6 cellular contexts compared by ENCODE assay signal in the genomic region with DNA sequence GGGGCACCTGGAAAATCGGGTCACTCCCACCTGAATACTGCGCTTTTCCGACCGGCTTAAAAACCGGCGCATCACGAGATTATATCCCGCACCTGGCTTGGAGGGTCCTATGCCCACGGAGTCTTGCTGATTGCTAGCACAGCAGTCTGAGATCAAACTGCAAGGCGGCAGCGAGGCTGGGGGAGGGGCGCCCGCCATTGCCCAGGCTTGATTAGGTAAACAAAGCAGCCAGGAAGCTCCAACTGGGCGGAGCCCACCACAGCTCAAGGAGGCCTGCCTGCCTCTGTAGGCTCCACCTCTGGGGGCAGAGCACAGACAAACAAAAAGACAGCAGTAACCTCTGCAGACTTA.
DNase-seq lines count a peak whose midpoint lies in the region; ATAC-seq, FAIRE-seq and TF ChIP-seq lines count a peak whose summit lies in the region.
"Not testable (repeated sequence)": the region's sequence is repeated elsewhere in the genome, so short reads cannot be mapped to it uniquely, and the experiment has no call there.

No MANE protein-coding gene starts in this region.

- not testable (repeated sequence) for H3K27me3 ChIP-seq in GM23338 (ENCODE audit: insufficient read depth); H9 (ENCODE audit: insufficient read depth, low read length); HUES64 (ENCODE audit: insufficient read depth, low read length); endodermal cell (ENCODE audit: control insufficient read depth, insufficient read depth, low read length, poor library complexity, severe bottlenecking); HepG2 (ENCODE audit: control insufficient read depth in 1 of 2, insufficient read depth in 2 of 2, low read length in 2 of 2)

- in situ Hi-C loops in HepG2 (cut with HindIII; ENCODE audit: extremely low pct_ligation_motif_present, low pct_unique_long_range_greater_than_20kb): not testable (repeated sequence)

- H3K18ac ChIP-seq in H9 (ENCODE audit: insufficient read length, low read depth, low read length): not testable (repeated sequence)

- CTCF ChIA-PET in WTC11 (lab: Charles Lee); HepG2 (lab: Yijun Ruan, JAX; ENCODE audit: low intra/inter-chr PET ratio, low total read pairs): not testable (repeated sequence)

- not testable (repeated sequence) for H3K4ac ChIP-seq in H9 (ENCODE audit: low read depth, low read length)

- not testable (repeated sequence) for TF ChIP-seq EP300 in HepG2 (IDR thresholded peaks at IDR 0.05; ENCODE audit: low read depth in 2 of 2, low read length in 2 of 2); HepG2 (CRISPR knock-in tag; IDR thresholded peaks at IDR 0.05; ENCODE audit: borderline replicate concordance)

- not testable (repeated sequence) for H3K79me2 ChIP-seq in GM23338 (replicated peaks; ENCODE audit: insufficient read depth); H9 (ENCODE audit: insufficient read depth, low read length); HepG2 (ENCODE audit: insufficient read depth, low read length)

- not testable (repeated sequence) for H2AK5ac ChIP-seq in H9 (ENCODE audit: insufficient read length, low read length)

- POLR2A ChIA-PET in WTC11 (lab: Charles Lee); HepG2 (lab: Yijun Ruan, JAX): not testable (repeated sequence)

- not testable (repeated sequence) for H4K20me1 ChIP-seq in GM23338 (replicated peaks; ENCODE audit: insufficient read depth); H9 (ENCODE audit: control insufficient read depth, insufficient read depth, insufficient read length); HepG2 (ENCODE audit: insufficient read depth, low read length)

- not testable (repeated sequence) for H3K9me3 ChIP-seq in H9 (ENCODE audit: control insufficient read depth, low read depth, low read length); HUES64 (ENCODE audit: insufficient read depth, low read depth, low read length); endodermal cell (ENCODE audit: control insufficient read depth, low read length); HepG2 (ENCODE audit: low read length)

- H3K4me1 ChIP-seq in GM23338 (ENCODE audit: insufficient read depth); H9 (ENCODE audit: insufficient read depth, low read length); HUES64 (ENCODE audit: insufficient read depth, low read length); endodermal cell (ENCODE audit: control insufficient read depth, insufficient read depth, low read length); HepG2 (ENCODE audit: insufficient read depth, low read length): not testable (repeated sequence)

- H3K27me3 Mint-ChIP-seq in GM23338 (ENCODE audit: insufficient read depth, low read depth, poor library complexity); H9 (ENCODE audit: low read depth); WTC11 (ENCODE audit: low read depth); endodermal cell (ENCODE audit: insufficient read depth): not testable (repeated sequence)

- not testable (repeated sequence) for H3K4me1 Mint-ChIP-seq in GM23338, H9, endodermal cell
- H3K4me1 Mint-ChIP-seq in WTC11: peaks cover 12% of the 10 kb centered on the region

- not testable (repeated sequence) for H2BK120ac ChIP-seq in H9 (ENCODE audit: low read depth, low read length, poor library complexity, severe bottlenecking)

- H3K79me1 ChIP-seq in H9 (ENCODE audit: insufficient read depth, low read depth, low read length, poor library complexity, severe bottlenecking): not testable (repeated sequence)

- H3K23me2 ChIP-seq in H9 (ENCODE audit: insufficient read length, low read depth, low read length, poor library complexity, severe bottlenecking): not testable (repeated sequence)

- H3K36me3 ChIP-seq in GM23338 (ENCODE audit: insufficient read depth); HUES64 (ENCODE audit: insufficient read depth, low read length); endodermal cell (ENCODE audit: control insufficient read depth, insufficient read depth, low read length); HepG2 (replicated peaks in 1 of 2; ENCODE audit: control insufficient read depth in 1 of 2, insufficient read depth in 2 of 2, low read length in 2 of 2): not testable (repeated sequence)

- not testable (repeated sequence) for TF ChIP-seq RAD21 in HepG2 (CRISPR knock-in tag; IDR thresholded peaks at IDR 0.05)

- not testable (repeated sequence) for H2BK20ac ChIP-seq in H9 (ENCODE audit: low read depth, low read length, poor library complexity, severe bottlenecking)

- TF ChIP-seq CTCF in GM23338 (conservative IDR thresholded peaks at IDR 0.05; ENCODE audit: low read depth in 2 of 2); H9 (conservative IDR thresholded peaks at IDR 0.05); WTC11 (IDR thresholded peaks at IDR 0.05); endodermal cell (conservative IDR thresholded peaks at IDR 0.05); HepG2 (CRISPR knock-in tag; IDR thresholded peaks at IDR 0.05): not testable (repeated sequence)

- not testable (repeated sequence) for H4K8ac ChIP-seq in H9 (replicated peaks; ENCODE audit: insufficient read length, low read depth, low read length)

- not testable (repeated sequence) for H3K56ac ChIP-seq in H9 (ENCODE audit: insufficient read length, low read depth, low read length)

- H3K27ac Mint-ChIP-seq in GM23338: peak overlapping the region; percentile 72
- H3K27ac Mint-ChIP-seq in H9: peak overlapping the region in 1 of 3 experiments; percentile 93; a peak in 2 of 7 replicates
- peak overlapping the region; percentile 44 for H3K27ac Mint-ChIP-seq in WTC11
- peak overlapping the region; percentile 64 for H3K27ac Mint-ChIP-seq in endodermal cell

- BruUV-seq in HepG2 (replicated peaks; lab: Mats Ljungman, UMichigan): not testable (repeated sequence)

- not testable (repeated sequence) for H2AFZ ChIP-seq in GM23338; H9 (ENCODE audit: low read length); HepG2 (ENCODE audit: low read length)

- not testable (repeated sequence) for H3K4me3 Mint-ChIP-seq in GM23338
- H3K4me3 Mint-ChIP-seq in H9 (peak overlapping the region; percentile 51 to 61; a peak in 3 of 5 replicates), WTC11 (peak overlapping the region; percentile 67), endodermal cell (peak overlapping the region; percentile 46)

- not testable (repeated sequence) for ATAC-seq in GM23338, WTC11, HepG2

- not testable (repeated sequence) for H3T11ph ChIP-seq in H9 (ENCODE audit: low read length)

- intact Hi-C loops in HepG2 (cut with micrococcal nuclease; ENCODE audit: unreplicated experiment): not testable (repeated sequence)

- H3K9ac ChIP-seq in H9 (ENCODE audit: extremely low read depth, insufficient read length, low read length); HUES64 (ENCODE audit: low read depth, low read length); endodermal cell (ENCODE audit: extremely low read depth, low read length, poor library complexity, severe bottlenecking); HepG2 (ENCODE audit: insufficient read depth, low read depth, low read length): not testable (repeated sequence)

- H4K5ac ChIP-seq in H9 (ENCODE audit: insufficient read length, low read depth, low read length): not testable (repeated sequence)

- not testable (repeated sequence) for FAIRE-seq in HepG2 (lab: Jason Lieb, UNC)

- not testable (repeated sequence) for H4K91ac ChIP-seq in H9 (ENCODE audit: insufficient read length, low read depth, low read length)

- not testable (repeated sequence) for H2BK12ac ChIP-seq in H9 (ENCODE audit: insufficient read length, low read depth, low read length)

- H3K23ac ChIP-seq in H9 (ENCODE audit: insufficient read length, low read depth, low read length): not testable (repeated sequence)

- not testable (repeated sequence) for H2BK15ac ChIP-seq in H9 (ENCODE audit: low read depth, low read length)

- H3K4me2 ChIP-seq in GM23338; H9 (ENCODE audit: insufficient read depth, insufficient read length, low read length); HepG2 (ENCODE audit: low read depth, low read length): not testable (repeated sequence)

- not testable (repeated sequence) for H3K14ac ChIP-seq in H9 (ENCODE audit: insufficient read depth, low read length)

- H3F3A ChIP-seq in GM23338 (replicated peaks; ENCODE audit: low read depth): not testable (repeated sequence)

- H3K36me3 Mint-ChIP-seq in GM23338 (ENCODE audit: low read depth) (peaks cover 13% of the 10 kb centered on the region), H9 (ENCODE audit: insufficient read depth in 1 of 3, low read depth in 3 of 3) (peaks cover 2 to 11% (median 8%) of the 10 kb centered on the region in 3 experiments; a peak in 6 of 7 replicates), WTC11 (peaks cover 17% of the 10 kb centered on the region)
- H3K36me3 Mint-ChIP-seq in endodermal cell (ENCODE audit: low read depth): not testable (repeated sequence)

- not testable (repeated sequence) for DNase-seq in GM23338 (ENCODE audit: low spot score); H9; endodermal cell; HepG2 (ENCODE audit: low spot score)
- peak; percentile 10 for DNase-seq in WTC11 (ENCODE audit: low spot score)

- TF ChIP-seq POLR2A in HepG2 (IDR thresholded peaks at IDR 0.05; ENCODE audit: insufficient read depth in 1 of 2, low read depth in 2 of 2, low read length in 2 of 2): not testable (repeated sequence)

- not testable (repeated sequence) for H2BK5ac ChIP-seq in H9 (ENCODE audit: insufficient read length, low read length)

- not testable (repeated sequence) for H3K4me3 ChIP-seq in GM23338; endodermal cell (ENCODE audit: low read length); HepG2 (replicated peaks in 1 of 3; ENCODE audit: insufficient read depth in 1 of 3, low read depth in 2 of 3, low read length in 3 of 3)
- peak overlapping the region; percentile 31; the same call in 1 of the 2 replicates for H3K4me3 ChIP-seq in HUES64 (ENCODE audit: low read length)

- WGBS in H9 (ENCODE audit: extremely low coverage, insufficient read length, low lambda C conversion rate): no CpG with 5 or more reads among the region's 14 CpGs
- WGBS in HUES64: 76% methylated on average over 8 of the region's 14 CpGs
- WGBS in endodermal cell (ENCODE audit: insufficient coverage in 1 of 2, insufficient read length in 1 of 2), 2 experiments: 89% methylated on average over 9 of the region's 14 CpGs; no CpG with 5 or more reads in 1 of the 2 experiments
- 63% methylated on average over 13 of the region's 14 CpGs for WGBS in HepG2 (ENCODE audit: low lambda C conversion rate)

- H3K9me3 Mint-ChIP-seq in GM23338: peaks cover 22% of the 10 kb centered on the region; the same call in 2 of the 3 replicates
- peaks cover 8 to 11% of the 10 kb centered on the region in 2 experiments; a peak in 4 of 5 replicates for H3K9me3 Mint-ChIP-seq in H9
- not testable (repeated sequence) for H3K9me3 Mint-ChIP-seq in WTC11, endodermal cell

- not testable (repeated sequence) for H3K27ac ChIP-seq in GM23338 (ENCODE audit: low read depth); H9 (ENCODE audit: insufficient read length, low read depth, low read length); HUES64 (ENCODE audit: low read depth, low read length); endodermal cell (ENCODE audit: low read depth, low read length); HepG2 (ENCODE audit: extremely low read length, insufficient read depth, low read length)

- H3K9me2 ChIP-seq in GM23338 (ENCODE audit: insufficient read depth): not testable (repeated sequence)
